In the genomic region with DNA sequence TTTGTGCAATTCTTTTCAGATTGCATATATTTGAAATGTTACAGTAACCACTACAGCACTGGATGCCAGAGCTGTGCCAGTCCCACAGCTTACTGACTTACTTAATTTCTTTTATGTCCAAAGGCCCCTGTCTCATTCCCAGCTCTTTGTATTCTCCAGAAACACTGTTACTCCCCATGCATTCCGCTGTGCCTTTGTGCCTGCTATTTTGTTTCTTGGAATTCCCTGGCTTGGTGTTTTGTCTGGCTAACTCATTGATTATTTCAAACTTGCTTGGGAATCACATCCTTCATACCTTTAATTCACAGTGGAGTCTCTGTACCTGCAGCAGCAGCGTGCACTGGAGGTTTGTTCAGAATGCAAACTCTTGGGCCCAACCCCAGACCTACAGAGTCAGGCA, we compare ENCODE assay signal across 18 cellular contexts.
DNase-seq lines count a peak whose midpoint lies in the region; ATAC-seq and TF ChIP-seq lines count a peak whose summit lies in the region.
"Had no signal": no experiment of that assay in that cellular context is flagged by ENCODE, and none has a peak within 500 bp of the region (broad histone marks: within the 10 kb centered on the region; RNA-seq: fewer than 3 reads in every experiment).

No MANE protein-coding gene starts in this region.

- no peak overlapping the region for H3K14ac ChIP-seq in neuronal stem cell (ENCODE audit: low read length)

- H3K9me3 Mint-ChIP-seq in GM23338: no peaks in the 10 kb centered on the region
- H3K9me3 Mint-ChIP-seq in WTC11: peaks cover 7% of the 10 kb centered on the region
- peaks cover 16 to 21% of the 10 kb centered on the region in 2 donors for H3K9me3 Mint-ChIP-seq in activated naive CD4-positive, alpha-beta T cell treated with anti-CD3 and anti-CD28 coated beads, Interleukin-2, amount 50 U/mL, for 72 hours
- no peaks in the 10 kb centered on the region for H3K9me3 Mint-ChIP-seq in mesothelial cell of epicardium

- no peak overlapping the region for H3K4ac ChIP-seq in neuronal stem cell (ENCODE audit: low read length)

- H3K4me3 Mint-ChIP-seq in GM23338: no peak overlapping the region
- H3K4me3 Mint-ChIP-seq in WTC11: no peak overlapping the region
- H3K4me3 Mint-ChIP-seq in mesothelial cell of epicardium: no peak overlapping the region
- H3K4me3 Mint-ChIP-seq: CD14-positive monocyte; CD4-positive, alpha-beta memory T cell had no signal

- no peaks in the 10 kb centered on the region for H4K20me1 ChIP-seq in GM23338 (replicated peaks; ENCODE audit: insufficient read depth)
- H4K20me1 ChIP-seq: BLaER1 had no signal

- H3K9ac ChIP-seq in iPS-18a (ENCODE audit: low read length): no peak overlapping the region
- H3K9ac ChIP-seq in neuronal stem cell (ENCODE audit: low read depth, low read length, poor library complexity): no peak overlapping the region
- H3K9ac ChIP-seq: BLaER1, GM23248 had no signal

- no peak overlapping the region for H3K4me3 ChIP-seq in GM23338
- H3K4me3 ChIP-seq in iPS-18a (ENCODE audit: low read length): no peak overlapping the region
- no peak overlapping the region for H3K4me3 ChIP-seq in neuronal stem cell (ENCODE audit: low read length in 2 of 2)
- H3K4me3 ChIP-seq: BLaER1, GM23248, K562 had no signal

- no peak overlapping the region for H2BK12ac ChIP-seq in neuronal stem cell (ENCODE audit: low read length)

- WGBS in neuronal stem cell (ENCODE audit: extremely low coverage in 2 of 2, insufficient read length in 2 of 2, insufficient replicate concordance in 1 of 2), 2 donors: no CpG with 5 or more reads among the region's 2 CpGs

- H4K8ac ChIP-seq in neuronal stem cell (ENCODE audit: low read depth, low read length): no peak overlapping the region

- no peak overlapping the region for H2BK120ac ChIP-seq in neuronal stem cell (ENCODE audit: low read depth, low read length)

- no peaks in the 10 kb centered on the region for H3F3A ChIP-seq in GM23338 (replicated peaks; ENCODE audit: low read depth)

- H3K27me3 ChIP-seq in GM23338 (ENCODE audit: insufficient read depth): no peaks in the 10 kb centered on the region
- H3K27me3 ChIP-seq in iPS-18a (ENCODE audit: control insufficient read depth, insufficient read depth, low read length): no peaks in the 10 kb centered on the region
- H3K27me3 ChIP-seq in neuronal stem cell (ENCODE audit: control insufficient read depth in 3 of 3, insufficient read depth in 3 of 3, low read depth in 1 of 3, low read length in 3 of 3): no peaks in the 10 kb centered on the region
- H3K27me3 ChIP-seq: BLaER1 had no signal

- CTCF ChIA-PET in WTC11 (lab: Charles Lee): no interaction called here

- no peak overlapping the region for H2AK5ac ChIP-seq in neuronal stem cell (ENCODE audit: low read depth, low read length)

- no peak overlapping the region for H3K18ac ChIP-seq in neuronal stem cell (ENCODE audit: low read length)

- POLR2A ChIA-PET in WTC11 (lab: Charles Lee): no interaction called here

- no peak overlapping the region for H2BK5ac ChIP-seq in neuronal stem cell (ENCODE audit: low read length)

- no peak overlapping the region for H4K91ac ChIP-seq in neuronal stem cell (ENCODE audit: low read depth, low read length, poor library complexity)

- TF ChIP-seq CTCF in GM23338 (conservative IDR thresholded peaks at IDR 0.05; ENCODE audit: low read depth in 2 of 2) (no peak), WTC11 (IDR thresholded peaks at IDR 0.05) (no peak), mesothelial cell of epicardium (IDR thresholded peaks at IDR 0.05; ENCODE audit: unreplicated experiment) (no peak)

- H3K9me2 ChIP-seq in GM23338 (ENCODE audit: insufficient read depth): no peaks in the 10 kb centered on the region

- H3K4me1 ChIP-seq in GM23338 (ENCODE audit: insufficient read depth) (0 out of 2 replicates have a peak, but pooled peaks cover 10% of the 10 kb centered on the region), iPS-18a (ENCODE audit: control insufficient read depth, low read depth, low read length) (peaks cover 7% of the 10 kb centered on the region), neuronal stem cell (ENCODE audit: control insufficient read depth in 2 of 2, insufficient read depth in 1 of 2, low read depth in 1 of 2, low read length in 2 of 2) (peaks cover 7 to 8% of the 10 kb centered on the region in 2 donors)
- H3K4me1 ChIP-seq: BLaER1 had no signal

- H3K27ac Mint-ChIP-seq in GM23338 (0 out of 2 replicates have a peak overlapping the region, but pooled peaks have one; percentile 10), WTC11 (no peak overlapping the region), mesothelial cell of epicardium (no peak overlapping the region)
- H3K27ac Mint-ChIP-seq in activated naive CD4-positive, alpha-beta T cell treated with anti-CD3 and anti-CD28 coated beads, Interleukin-2, amount 50 U/mL, for 72 hours: no peak overlapping the region
- H3K27ac Mint-ChIP-seq: CD14-positive monocyte; CD4-positive, alpha-beta memory T cell had no signal

- H3K27me3 Mint-ChIP-seq in GM23338 (ENCODE audit: insufficient read depth, low read depth, poor library complexity) (no peaks in the 10 kb centered on the region), WTC11 (ENCODE audit: low read depth) (no peaks in the 10 kb centered on the region; the same call in none of the 2 replicates), mesothelial cell of epicardium (ENCODE audit: low read depth) (no peaks in the 10 kb centered on the region)
- H3K27me3 Mint-ChIP-seq: CD4-positive, alpha-beta memory T cell had no signal

- peak overlapping the region; percentile 58; the same call in 1 of the 2 replicates for H2AFZ ChIP-seq in GM23338
- peak overlapping the region; percentile 7 for H2AFZ ChIP-seq in neuronal stem cell (ENCODE audit: low read length)
- H2AFZ ChIP-seq: GM23248 had no signal

- no peaks in the 10 kb centered on the region for H3K79me1 ChIP-seq in neuronal stem cell (ENCODE audit: low read depth, low read length)

- no peaks in the 10 kb centered on the region for H3K79me2 ChIP-seq in GM23338 (replicated peaks; ENCODE audit: insufficient read depth)

- H3K36me3 Mint-ChIP-seq in GM23338 (ENCODE audit: low read depth) (no peaks in the 10 kb centered on the region), WTC11 (no peaks in the 10 kb centered on the region), mesothelial cell of epicardium (no peaks in the 10 kb centered on the region)
- no peaks in the 10 kb centered on the region for H3K36me3 Mint-ChIP-seq in activated naive CD4-positive, alpha-beta T cell treated with anti-CD3 and anti-CD28 coated beads, Interleukin-2, amount 50 U/mL, for 72 hours
- H3K36me3 Mint-ChIP-seq: CD14-positive monocyte; CD4-positive, alpha-beta memory T cell had no signal

- H3K23ac ChIP-seq in neuronal stem cell (ENCODE audit: low read depth, low read length, poor library complexity): no peak overlapping the region

- H3K4me2 ChIP-seq in GM23338: no peak overlapping the region
- no peak overlapping the region for H3K4me2 ChIP-seq in neuronal stem cell (ENCODE audit: insufficient read depth, low read length, poor library complexity, severe bottlenecking)
- H3K4me2 ChIP-seq: BLaER1 had no signal

- ATAC-seq in GM23338 (peak; percentile 73), WTC11 (peak; percentile 30), HG03342 (IDR thresholded peaks at IDR 0.05; ENCODE audit: unreplicated experiment) (no peak)
- no peak for ATAC-seq in activated naive CD4-positive, alpha-beta T cell treated with anti-CD3 and anti-CD28 coated beads, Interleukin-2, amount 50 U/mL, for 72 hours
- ATAC-seq: K562 had no signal

- H3K27ac ChIP-seq in GM23338 (ENCODE audit: low read depth) (no peak overlapping the region), iPS-18a (ENCODE audit: low read length) (peak overlapping the region; percentile 30), neuronal stem cell (replicated peaks; ENCODE audit: low read length) (peak overlapping the region; percentile 46)
- H3K27ac ChIP-seq: BLaER1, GM23248 had no signal

- no peak for DNase-seq in GM23338 (ENCODE audit: low spot score)
- no peak for DNase-seq in WTC11 (ENCODE audit: low spot score)
- peak; percentile 60 for DNase-seq in neuronal stem cell (ENCODE audit: low spot score)
- DNase-seq in activated naive CD4-positive, alpha-beta T cell treated with anti-CD3 and anti-CD28 coated beads, Interleukin-2, amount 50 U/mL, for 72 hours (ENCODE audit: low spot score in 2 of 2): no peak
- DNase-seq in mesothelial cell of epicardium (ENCODE audit: low spot score in 2 of 2, unreplicated experiment in 2 of 2): no peak
- DNase-seq: 8988T; CD4-positive, alpha-beta memory T cell; DMS153; DMS79; GF-D8; GM23248; H7; IMR-90 had no signal

- H3K4me1 Mint-ChIP-seq in GM23338: peaks cover 12% of the 10 kb centered on the region; the same call in 2 of the 3 replicates
- peaks cover 15% of the 10 kb centered on the region for H3K4me1 Mint-ChIP-seq in WTC11
- H3K4me1 Mint-ChIP-seq in mesothelial cell of epicardium: peaks cover 2% of the 10 kb centered on the region
- H3K4me1 Mint-ChIP-seq: CD14-positive monocyte; CD4-positive, alpha-beta memory T cell had no signal

- no peaks in the 10 kb centered on the region for H3K9me3 ChIP-seq in iPS-18a (ENCODE audit: control insufficient read depth, low read depth, low read length)
- no peaks in the 10 kb centered on the region for H3K9me3 ChIP-seq in neuronal stem cell (replicated peaks in 1 of 2; ENCODE audit: control insufficient read depth in 2 of 2, insufficient read depth in 1 of 2, low read depth in 1 of 2, low read length in 2 of 2)
- H3K9me3 ChIP-seq: BLaER1 had no signal

- H3K36me3 ChIP-seq in GM23338 (ENCODE audit: insufficient read depth) (no peaks in the 10 kb centered on the region), iPS-18a (ENCODE audit: control insufficient read depth, low read depth, low read length) (no peaks in the 10 kb centered on the region), neuronal stem cell (replicated peaks in 1 of 2; ENCODE audit: control insufficient read depth in 2 of 2, insufficient read depth in 2 of 2, low read length in 2 of 2) (no peaks in the 10 kb centered on the region)
- H3K36me3 ChIP-seq: BLaER1 had no signal

- no peak overlapping the region for H2BK15ac ChIP-seq in neuronal stem cell (ENCODE audit: low read length)

Comparison
In these comparisons a context has a peak if more than half of its experiments do, and no peak if none do; other contexts are left out.
1. ATAC-seq: peak in GM23338 (single experiment) and WTC11 (single experiment); none in activated naive CD4-positive, alpha-beta T cell treated with anti-CD3 and anti-CD28 coated beads, Interleukin-2, amount 50 U/mL, for 72 hours (0 of 2) and HG03342 (single experiment).